Comparison of ENCODE assay signal across 8 cellular contexts in the genomic region with DNA sequence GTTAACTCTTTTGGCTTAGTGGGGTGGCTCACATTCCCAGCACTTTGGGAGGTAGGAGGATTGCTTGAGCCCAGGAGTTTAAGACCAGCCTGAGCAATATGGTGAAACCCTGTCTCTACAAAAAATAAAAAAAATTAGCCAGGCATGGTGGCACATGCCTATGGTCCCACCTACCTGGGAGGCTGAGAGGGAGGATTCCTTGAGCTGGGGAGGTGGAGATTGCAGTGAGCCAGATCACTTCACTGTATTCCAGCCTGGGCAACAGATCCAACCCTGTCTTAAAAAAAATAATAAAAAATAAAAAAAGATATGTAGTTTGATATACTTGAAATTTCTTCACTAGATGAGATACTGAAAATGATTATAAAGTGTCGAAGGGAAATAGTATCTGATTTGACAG.
"Had no signal": no experiment of that assay in that cellular context is flagged by ENCODE, and none has a peak within 500 bp of the region (broad histone marks: within the 10 kb centered on the region; RNA-seq: fewer than 3 reads in every experiment).

No MANE protein-coding gene starts in this region.

- H3K27ac ChIP-seq: HL-60 had no signal

- DNase-seq: H9, HCEC 1CT, HFFc6 had no signal

- H3K9me3 Mint-ChIP-seq: GM23338, H9, HFFc6 had no signal

- H3K27me3 Mint-ChIP-seq: IgD-negative memory B cell had no signal

- FAIRE-seq: H54, HepG2 had no signal

- H3K27ac Mint-ChIP-seq: GM23338, H9, HFFc6 had no signal

- H3K4me2 ChIP-seq: GM23338 had no signal

- H3K4me3 ChIP-seq: GM23338 had no signal

- H3K4me3 Mint-ChIP-seq: GM23338, H9, HFFc6 had no signal
